In the genomic region with DNA sequence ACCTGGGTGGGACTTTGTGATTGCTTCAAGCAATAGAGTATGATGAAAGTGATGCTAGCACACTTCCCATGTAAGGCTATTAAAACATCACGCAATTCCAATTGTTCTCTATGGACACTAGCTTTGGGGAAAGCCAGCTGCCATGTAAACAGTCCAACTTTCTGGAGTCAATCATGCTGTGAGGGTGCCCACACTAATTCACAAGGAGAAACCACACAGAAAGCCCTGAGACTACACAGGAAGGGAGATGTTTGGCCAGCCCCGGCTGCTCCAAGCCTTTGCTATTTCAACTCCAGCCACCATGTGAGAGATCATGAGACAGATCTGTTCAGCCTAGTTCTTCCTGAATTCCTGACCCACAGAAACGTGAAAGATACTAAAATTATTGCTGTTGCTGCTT, we compare ENCODE assay signal across 24 cellular contexts.
"Had no signal": no experiment of that assay in that cellular context is flagged by ENCODE, and none has a peak within 500 bp of the region (broad histone marks: within the 10 kb centered on the region; RNA-seq: fewer than 3 reads in every experiment).

No MANE protein-coding gene starts in this region.

- DNase-seq: activated CD4-positive, alpha-beta T cell treated with anti-CD3 and anti-CD28 coated beads for 36 hours; activated CD4-positive, alpha-beta T cell treated with anti-CD3 and anti-CD28 coated beads, Interleukin-2, amount 50 U/mL, for 4 hours; activated CD4-positive, CD25-positive, alpha-beta regulatory T cell; activated CD8-positive, alpha-beta memory T cell treated with anti-CD3 and anti-CD28 coated beads for 24 hours; activated effector memory CD4-positive, alpha-beta T cell treated with anti-CD3 and anti-CD28 coated beads, Interleukin-2, amount 50 U/mL, for 16 hours; activated naive CD4-positive, alpha-beta T cell treated with anti-CD3 and anti-CD28 coated beads for 36 hours; activated naive CD8-positive, alpha-beta T cell treated with anti-CD3 and anti-CD28 coated beads, Interleukin-2, amount 10 ng/mL, durations not matched to agents 7 days and 5 days; brain microvascular endothelial cell; caudate nucleus; left lung; lower lobe of right lung; mesenchymal stem cell; pancreas; psoas muscle; sigmoid colon; stimulated activated CD4-positive, alpha-beta T cell treated with anti-CD3 and anti-CD28 coated beads, Interleukin-2, amount 100 ng/mL, for 24 hours; stimulated activated naive B cell treated with anti-CD40 and anti-IgM and Interleukin-4, amounts not matched to agents 10 μg/mL and 1 μg/mL and 100 μg/mL, for 72 hours; tibial artery; upper lobe of right lung had no signal

- H3K4me1 Mint-ChIP-seq: activated CD4-positive, alpha-beta T cell treated with anti-CD3 and anti-CD28 coated beads for 36 hours; activated naive CD8-positive, alpha-beta T cell treated with anti-CD3 and anti-CD28 coated beads, Interleukin-2, amount 10 ng/mL, durations not matched to agents 7 days and 5 days; stimulated activated naive B cell treated with anti-CD40 and anti-IgM and Interleukin-4, amounts not matched to agents 10 μg/mL and 1 μg/mL and 100 μg/mL, for 72 hours had no signal

- H3K9me3 Mint-ChIP-seq: activated naive CD8-positive, alpha-beta T cell treated with anti-CD3 and anti-CD28 coated beads, Interleukin-2, amount 10 ng/mL, durations not matched to agents 7 days and 5 days; activated T-helper 1 cell treated with anti-CD3 and anti-CD28 coated beads, Interleukin-12 subunit alpha, Interleukin-12 subunit beta, Interleukin-2, Interleukin-4 antibody, amounts not matched to agents 30 ng/mL and 10 ng/mL and 1 ng/mL, durations not matched to agents 14 hours and 24 hours and 36 hours; natural killer cell treated with Interleukin-12 subunit alpha and Interleukin-12 subunit beta and Interleukin-15 and Interleukin-18, amount 100 ng/mL, for 72 hours had no signal

- H3K4me3 Mint-ChIP-seq: activated CD4-positive, alpha-beta T cell treated with anti-CD3 and anti-CD28 coated beads for 36 hours; activated naive CD4-positive, alpha-beta T cell treated with anti-CD3 and anti-CD28 coated beads for 36 hours; activated naive CD8-positive, alpha-beta T cell treated with anti-CD3 and anti-CD28 coated beads, Interleukin-2, amount 10 ng/mL, durations not matched to agents 7 days and 5 days; activated T-helper 1 cell treated with anti-CD3 and anti-CD28 coated beads, Interleukin-12 subunit alpha, Interleukin-12 subunit beta, Interleukin-2, Interleukin-4 antibody, amounts not matched to agents 30 ng/mL and 10 ng/mL and 1 ng/mL, durations not matched to agents 14 hours and 24 hours and 36 hours; natural killer cell treated with Interleukin-12 subunit alpha and Interleukin-12 subunit beta and Interleukin-15 and Interleukin-18, amount 100 ng/mL, for 72 hours; stimulated activated naive B cell treated with anti-CD40 and anti-IgM and Interleukin-4, amounts not matched to agents 10 μg/mL and 1 μg/mL and 100 μg/mL, for 72 hours had no signal

- H3K27me3 ChIP-seq: ascending aorta, brain microvascular endothelial cell, left lung, pancreas, sigmoid colon, suprapubic skin, tibial artery, upper lobe of right lung had no signal

- H3K27ac Mint-ChIP-seq: activated CD4-positive, alpha-beta T cell treated with anti-CD3 and anti-CD28 coated beads for 36 hours; activated naive CD4-positive, alpha-beta T cell treated with anti-CD3 and anti-CD28 coated beads for 36 hours; activated naive CD8-positive, alpha-beta T cell treated with anti-CD3 and anti-CD28 coated beads, Interleukin-2, amount 10 ng/mL, durations not matched to agents 7 days and 5 days; activated T-helper 1 cell treated with anti-CD3 and anti-CD28 coated beads, Interleukin-12 subunit alpha, Interleukin-12 subunit beta, Interleukin-2, Interleukin-4 antibody, amounts not matched to agents 30 ng/mL and 10 ng/mL and 1 ng/mL, durations not matched to agents 14 hours and 24 hours and 36 hours; natural killer cell treated with Interleukin-12 subunit alpha and Interleukin-12 subunit beta and Interleukin-15 and Interleukin-18, amount 100 ng/mL, for 72 hours; stimulated activated naive B cell treated with anti-CD40 and anti-IgM and Interleukin-4, amounts not matched to agents 10 μg/mL and 1 μg/mL and 100 μg/mL, for 72 hours had no signal

- H3K4me3 ChIP-seq: ascending aorta, left lung, lower lobe of right lung, pancreas, psoas muscle, sigmoid colon, smooth muscle cell, suprapubic skin, tibial artery, upper lobe of right lung had no signal

- H3K27ac ChIP-seq: ascending aorta, brain microvascular endothelial cell, left lung, lower lobe of right lung, pancreas, psoas muscle, suprapubic skin, tibial artery, upper lobe of right lung had no signal

- H3K4me1 ChIP-seq: ascending aorta, left lung, lower lobe of right lung, pancreas, psoas muscle, suprapubic skin, tibial artery, upper lobe of right lung had no signal

- H3K36me3 ChIP-seq: ascending aorta, brain microvascular endothelial cell, left lung, lower lobe of right lung, pancreas, sigmoid colon, suprapubic skin, tibial artery, upper lobe of right lung had no signal

- H3K36me3 Mint-ChIP-seq: activated naive CD8-positive, alpha-beta T cell treated with anti-CD3 and anti-CD28 coated beads, Interleukin-2, amount 10 ng/mL, durations not matched to agents 7 days and 5 days; natural killer cell treated with Interleukin-12 subunit alpha and Interleukin-12 subunit beta and Interleukin-15 and Interleukin-18, amount 100 ng/mL, for 72 hours; stimulated activated naive B cell treated with anti-CD40 and anti-IgM and Interleukin-4, amounts not matched to agents 10 μg/mL and 1 μg/mL and 100 μg/mL, for 72 hours had no signal

- H3K4me2 ChIP-seq: smooth muscle cell had no signal

- H3K27me3 Mint-ChIP-seq: activated CD4-positive, alpha-beta T cell treated with anti-CD3 and anti-CD28 coated beads for 36 hours had no signal

- H3K9me3 ChIP-seq: left lung, lower lobe of right lung, pancreas, sigmoid colon, suprapubic skin, tibial artery, upper lobe of right lung had no signal
